Comparison of ENCODE assay signal across 19 cellular contexts in genomic region chr5:160772854-160773253, GRCh38.
DNase-seq lines count a peak whose midpoint lies in the region; ATAC-seq, FAIRE-seq and TF ChIP-seq lines count a peak whose summit lies in the region.
"Had no signal": no experiment of that assay in that cellular context is flagged by ENCODE, and none has a peak within 500 bp of the region (broad histone marks: within the 10 kb centered on the region; RNA-seq: fewer than 3 reads in every experiment).

No MANE protein-coding gene starts in this region.

- no peak overlapping the region for H2BK5ac ChIP-seq in H1 (ENCODE audit: low read depth, low read length)

- CTCF ChIA-PET in H1 (lab: Charles Lee; ENCODE audit: partially characterized antibody): interaction anchor here (0.6 to 3.1 kb wide), 4 partner anchors 14 to 198 kb away, joined by 3 to 15 read pairs (median 4); no protein-coding TSS in a partner anchor

- no peaks in the 10 kb centered on the region for H3F3A ChIP-seq in GM23248 (ENCODE audit: insufficient read depth)

- H3K9me3 ChIP-seq in H1 (ENCODE audit: insufficient read depth in 2 of 2, low read depth in 1 of 2, low read length in 1 of 2) (no peaks in the 10 kb centered on the region), GM23248 (ENCODE audit: low read depth) (no peaks in the 10 kb centered on the region), body of pancreas (no peaks in the 10 kb centered on the region)
- H3K9me3 ChIP-seq: BE2C had no signal

- no peak overlapping the region for H4K5ac ChIP-seq in H1 (ENCODE audit: insufficient read length, low read depth, low read length)

- no peak overlapping the region for H3K18ac ChIP-seq in H1 (ENCODE audit: extremely low read depth, low read length)

- no peak overlapping the region for H4K8ac ChIP-seq in H1 (ENCODE audit: extremely low read depth, insufficient read depth, low read length)

- H3K27me3 ChIP-seq in H1 (replicated peaks in 1 of 4; ENCODE audit: control insufficient read depth in 3 of 4, extremely low read depth in 1 of 4, insufficient read depth in 3 of 4, low read length in 3 of 4) (no peaks in the 10 kb centered on the region), GM23248 (replicated peaks; ENCODE audit: insufficient read depth) (no peaks in the 10 kb centered on the region; the same call in 1 of the 2 replicates), body of pancreas (no peaks in the 10 kb centered on the region)

- ATAC-seq in GM18861 (IDR thresholded peaks at IDR 0.05; ENCODE audit: unreplicated experiment) (peak; percentile 79), body of pancreas (no peak)
- ATAC-seq: HCT116 had no signal

- WGBS in H1 (ENCODE audit: extremely low coverage in 1 of 2, insufficient coverage in 1 of 2, insufficient read length in 1 of 2, insufficient replicate concordance in 2 of 2, low coverage in 1 of 2, low lambda C conversion rate in 2 of 2, missing lambda C conversion rate in 1 of 2), 2 experiments: 78% methylated on average over 7 of the region's 7 CpGs; no CpG with 5 or more reads in 1 of the 2 experiments
- WGBS in GM23248 (ENCODE audit: low coverage in 1 of 2, low lambda C conversion rate in 2 of 2, missing lambda C conversion rate in 2 of 2), 2 experiments: 28 to 29% methylated on average over 7 of the region's 7 CpGs
- 59 to 64% methylated on average over 7 of the region's 7 CpGs for WGBS in body of pancreas, 2 donors

- no peak overlapping the region for H3K23ac ChIP-seq in H1 (ENCODE audit: insufficient read length)

- H3K4me3 ChIP-seq in H1 (ENCODE audit: extremely low read depth in 1 of 4, insufficient read depth in 2 of 4, low read depth in 3 of 4, low read length in 4 of 4) (no peak overlapping the region), GM23248 (no peak overlapping the region), body of pancreas (no peak overlapping the region)

- H3K4me2 ChIP-seq in H1 (ENCODE audit: insufficient read depth in 1 of 2, low read depth in 2 of 2, low read length in 2 of 2): no peak overlapping the region
- H3K4me2 ChIP-seq in GM23248 (ENCODE audit: unreplicated experiment): no peak overlapping the region
- H3K4me2 ChIP-seq: KMS-11 had no signal

- H3K9ac ChIP-seq in H1 (replicated peaks in 1 of 4; ENCODE audit: extremely low read depth in 1 of 4, low read depth in 3 of 4, low read length in 3 of 4) (no peak overlapping the region), GM23248 (no peak overlapping the region)
- H3K9ac ChIP-seq: KMS-11 had no signal

- H3K9me2 ChIP-seq in GM23248 (ENCODE audit: insufficient read depth): no peaks in the 10 kb centered on the region

- in situ Hi-C loops in GM23248 (cut with MboI): no loop called here

- no peak overlapping the region for H2AFZ ChIP-seq in H1 (ENCODE audit: low read length)
- no peak overlapping the region for H2AFZ ChIP-seq in GM23248

- H2BK15ac ChIP-seq in H1 (ENCODE audit: low read length): no peak overlapping the region

- H3K27ac ChIP-seq in H1 (ENCODE audit: low read depth, low read length): no peak overlapping the region
- H3K27ac ChIP-seq in temporal lobe (ENCODE audit: low read depth, low read length): peak overlapping the region; percentile 99
- H3K27ac ChIP-seq in GM23248: no peak overlapping the region
- H3K27ac ChIP-seq in body of pancreas: no peak overlapping the region
- H3K27ac ChIP-seq: C4-2B, KMS-11 had no signal

- peaks cover 5 to 12% (median 9%) of the 10 kb centered on the region in 4 experiments; a peak in 6 of 7 replicates for H3K4me1 ChIP-seq in H1 (replicated peaks in 1 of 4; ENCODE audit: control insufficient read depth in 3 of 4, insufficient read depth in 4 of 4, low read length in 3 of 4)
- H3K4me1 ChIP-seq in GM23248 (ENCODE audit: insufficient read depth): no peaks in the 10 kb centered on the region
- no peaks in the 10 kb centered on the region for H3K4me1 ChIP-seq in body of pancreas
- H3K4me1 ChIP-seq: BE2C had no signal

- H4K20me1 ChIP-seq in H1 (replicated peaks in 1 of 2; ENCODE audit: control insufficient read depth in 1 of 2, insufficient read depth in 2 of 2, low read length in 2 of 2) (no peaks in the 10 kb centered on the region), GM23248 (ENCODE audit: insufficient read depth) (no peaks in the 10 kb centered on the region)

- H3K14ac ChIP-seq in H1 (ENCODE audit: insufficient read length): no peak overlapping the region

- DNase-seq in NCI-H69 (lab: John Stamatoyannopoulos, UW): peak; percentile 16
- no peak for DNase-seq in H1 (ENCODE audit: low read depth in 1 of 2, low spot score in 2 of 2)
- DNase-seq in GM23248: no peak
- no peak for DNase-seq in body of pancreas
- DNase-seq in middle frontal gyrus (ENCODE audit: extremely low spot score, low spot score): no peak
- DNase-seq: BE2C; CD4-positive, alpha-beta memory T cell; DMS153; DMS79 treated with DMSO at 0.1 percent for 48 hours; EL; GDM1 had no signal

- H3K56ac ChIP-seq in H1 (replicated peaks; ENCODE audit: insufficient read length, low read depth, low read length): no peak overlapping the region

- no peak overlapping the region for H2BK12ac ChIP-seq in H1 (ENCODE audit: low read depth, low read length)

- H4K91ac ChIP-seq in H1 (replicated peaks; ENCODE audit: insufficient read length, low read length): no peak overlapping the region

- TF ChIP-seq POLR2A in H1 (IDR thresholded peaks at IDR 0.05; ENCODE audit: control extremely low read depth in 1 of 2, low read depth in 2 of 2, low read length in 2 of 2) (no peak), body of pancreas (IDR thresholded peaks at IDR 0.05) (no peak)

- POLR2A ChIA-PET in H1 (lab: Charles Lee; ENCODE audit: partially characterized antibody): no interaction called here

- no peak overlapping the region for H2AK5ac ChIP-seq in H1 (ENCODE audit: low read depth, low read length)

- no peaks in the 10 kb centered on the region for H3K79me1 ChIP-seq in H1 (ENCODE audit: low read depth, low read length)

- FAIRE-seq in H1 (lab: Jason Lieb, UNC): no peak
- FAIRE-seq: A204.1, GM12892, H54 had no signal

- TF ChIP-seq EP300 in H1 (IDR thresholded peaks at IDR 0.05; ENCODE audit: borderline replicate concordance in 1 of 2, low read depth in 2 of 2, low read length in 2 of 2): no peak

- H3K23me2 ChIP-seq in H1 (ENCODE audit: low read depth, low read length): no peaks in the 10 kb centered on the region; the same call in 1 of the 2 replicates

- no peak overlapping the region for H2BK120ac ChIP-seq in H1 (replicated peaks; ENCODE audit: low read depth, low read length)

- no peak for TF ChIP-seq RAD21 in H1 (IDR thresholded peaks at IDR 0.05 in 1 of 2, conservative IDR thresholded peaks at IDR 0.05 in 1 of 2; ENCODE audit: low read depth in 2 of 2, low read length in 2 of 2)

- TF ChIP-seq CTCF in H1 (IDR thresholded peaks at IDR 0.05; ENCODE audit: control extremely low read depth in 1 of 3, insufficient read depth in 1 of 3, low read depth in 1 of 3, low read length in 3 of 3): no peak
- no peak for TF ChIP-seq CTCF in body of pancreas (IDR thresholded peaks at IDR 0.05)

- H3K36me3 ChIP-seq in H1 (ENCODE audit: control insufficient read depth in 2 of 4, insufficient read depth in 4 of 4, low read length in 3 of 4): no peaks in the 10 kb centered on the region
- no peaks in the 10 kb centered on the region for H3K36me3 ChIP-seq in GM23248 (ENCODE audit: low read depth)
- H3K36me3 ChIP-seq in body of pancreas (replicated peaks in 1 of 2; ENCODE audit: insufficient read depth in 1 of 2, low read depth in 2 of 2): no peaks in the 10 kb centered on the region
- H3K36me3 ChIP-seq: BE2C had no signal

- intact Hi-C loops in body of pancreas (cut with DNase I): no loop called here

- no peaks in the 10 kb centered on the region for H3K79me2 ChIP-seq in H1 (ENCODE audit: control insufficient read depth in 1 of 2, insufficient read depth in 2 of 2, low read length in 2 of 2)
- H3K79me2 ChIP-seq in GM23248 (ENCODE audit: insufficient read depth): no peaks in the 10 kb centered on the region

- H3K4ac ChIP-seq in H1 (replicated peaks; ENCODE audit: insufficient read length, low read depth, low read length): no peak overlapping the region

- H2BK20ac ChIP-seq in H1 (ENCODE audit: low read length): no peak overlapping the region

TF ChIP-seq in H1, 55 proteins besides CTCF, POLR2A, EP300 and RAD21:
- no peak for TF ChIP-seq HDAC6 (IDR thresholded peaks at IDR 0.05; ENCODE audit: low read depth, low read length)
- TF ChIP-seq MAFK (IDR thresholded peaks at IDR 0.05; ENCODE audit: low read depth, low read length): peak; percentile 57
TF ChIP-seq in H1: peak in this region for 1.
